30 cellular contexts compared by ENCODE assay signal in genomic region chr5:59833448-59833847, GRCh38.
"Had no signal": no experiment of that assay in that cellular context is flagged by ENCODE, and none has a peak within 500 bp of the region (broad histone marks: within the 10 kb centered on the region; RNA-seq: fewer than 3 reads in every experiment).

No MANE protein-coding gene starts in this region.

- H3K27ac Mint-ChIP-seq: immature natural killer cell; memory B cell; mesothelial cell of epicardium; naive B cell; stimulated activated naive CD8-positive, alpha-beta T cell treated with anti-CD3 and anti-CD28 coated beads, Interleukin-15, amount 100 ng/mL, for 72 hours had no signal

- FAIRE-seq: colon, endometrium, keratinocyte had no signal

- ATAC-seq: left lobe of liver; mucosa of descending colon; psoas muscle; stimulated activated naive CD8-positive, alpha-beta T cell treated with anti-CD3 and anti-CD28 coated beads, Interleukin-15, amount 100 ng/mL, for 72 hours; upper lobe of right lung had no signal

- H3K27me3 Mint-ChIP-seq: naive B cell; stimulated activated naive CD8-positive, alpha-beta T cell treated with anti-CD3 and anti-CD28 coated beads, Interleukin-15, amount 100 ng/mL, for 72 hours had no signal

- DNase-seq: dorsolateral prefrontal cortex; effector CD4-positive, alpha-beta T cell; erythroblast; esophagus squamous epithelium; foreskin melanocyte; hypothalamus; immature natural killer cell; mucosa of descending colon; naive B cell; nucleus accumbens; ovary; posterior cingulate gyrus; psoas muscle; retina; right lobe of liver; stimulated activated CD4-positive, alpha-beta T cell treated with anti-CD3 and anti-CD28 coated beads, Interleukin-12 subunit alpha, Interleukin-12 subunit beta, amount 100 ng/mL, for 4 hours; stimulated activated CD4-positive, alpha-beta T cell treated with anti-CD3 and anti-CD28 coated beads, Interleukin-1b, Interleukin-23, amount 100 ng/mL, for 48 hours; stimulated activated CD4-positive, alpha-beta T cell treated with anti-CD3 and anti-CD28 coated beads, Interleukin-4, amount 100 ng/mL, for 1 hour; stimulated activated CD8-positive, alpha-beta memory T cell treated with anti-CD3 and anti-CD28 coated beads, Interleukin-4, amount 100 ng/mL, for 48 hours; stimulated activated naive CD4-positive, alpha-beta T cell; stimulated activated naive CD8-positive, alpha-beta T cell treated with anti-CD3 and anti-CD28 coated beads, Interleukin-15, amount 100 ng/mL, for 72 hours; transverse colon; upper lobe of right lung had no signal

- H3K4me3 Mint-ChIP-seq: immature natural killer cell; memory B cell; mesothelial cell of epicardium; naive B cell; nephron; stimulated activated naive CD8-positive, alpha-beta T cell treated with anti-CD3 and anti-CD28 coated beads, Interleukin-15, amount 100 ng/mL, for 72 hours had no signal

- H3K9me3 Mint-ChIP-seq: memory B cell; mesothelial cell of epicardium; nephron; stimulated activated naive CD8-positive, alpha-beta T cell treated with anti-CD3 and anti-CD28 coated beads, Interleukin-15, amount 100 ng/mL, for 72 hours had no signal

- H3K4me1 Mint-ChIP-seq: immature natural killer cell; memory B cell; naive B cell; stimulated activated naive CD8-positive, alpha-beta T cell treated with anti-CD3 and anti-CD28 coated beads, Interleukin-15, amount 100 ng/mL, for 72 hours had no signal

- H3K36me3 Mint-ChIP-seq: immature natural killer cell, memory B cell, mesothelial cell of epicardium, naive B cell had no signal
